ENCODE assay signal across 1 cellular context in genomic region chr13:99582511-99582910, GRCh38.
TF ChIP-seq lines count a peak whose summit lies in the region.

No MANE protein-coding gene starts in this region.

TF ChIP-seq in K562, 482 proteins besides CTCF, POLR2A, EP300 and RAD21 (continued from another document):
- TF ChIP-seq CUX1 (CRISPR knock-in tag; IDR thresholded peaks at IDR 0.05) (no peak), GTF2A2 (tag; IDR thresholded peaks at IDR 0.05) (no peak), ZNF24 (IDR thresholded peaks at IDR 0.05) (no peak), TCF3 (CRISPR knock-in tag; IDR thresholded peaks at IDR 0.05) (peak; percentile 57; the same call in 1 of the 2 replicates), IRF2 (CRISPR knock-in tag; IDR thresholded peaks at IDR 0.05) (no peak), TCF15 (CRISPR knock-in tag; IDR thresholded peaks at IDR 0.05) (no peak), EWSR1 (IDR thresholded peaks at IDR 0.05; ENCODE audit: borderline replicate concordance, low read depth, partially characterized antibody) (no peak)
- TF ChIP-seq, protein P1, sequence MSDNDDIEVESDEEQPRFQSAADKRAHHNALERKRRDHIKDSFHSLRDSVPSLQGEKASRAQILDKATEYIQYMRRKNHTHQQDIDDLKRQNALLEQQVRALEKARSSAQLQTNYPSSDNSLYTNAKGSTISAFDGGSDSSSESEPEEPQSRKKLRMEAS (CRISPR knock-in tag; IDR thresholded peaks at IDR 0.05) = no peak
